ENCODE assay signal across 19 cellular contexts in the genomic region with DNA sequence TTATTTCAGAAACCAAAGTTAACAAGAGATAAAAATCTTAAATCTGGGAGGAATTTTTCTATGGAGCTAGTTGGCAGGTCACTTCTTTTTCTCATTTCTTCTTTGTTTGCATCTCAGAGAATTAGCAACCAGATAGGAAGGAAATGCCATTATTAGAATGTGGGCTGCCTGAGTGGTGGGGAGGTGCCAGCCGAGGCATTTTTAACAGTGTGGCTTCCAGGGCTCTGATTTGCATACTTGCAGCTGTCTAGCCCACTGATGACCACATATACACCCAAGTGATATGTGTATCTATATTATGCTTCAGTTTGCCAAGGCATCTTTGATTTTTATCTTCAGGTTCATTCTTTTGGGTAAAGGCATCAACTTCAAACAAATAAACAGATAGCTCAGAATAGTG.
DNase-seq lines count a peak whose midpoint lies in the region; ATAC-seq and TF ChIP-seq lines count a peak whose summit lies in the region.
"Had no signal": no experiment of that assay in that cellular context is flagged by ENCODE, and none has a peak within 500 bp of the region (broad histone marks: within the 10 kb centered on the region; RNA-seq: fewer than 3 reads in every experiment).

No MANE protein-coding gene starts in this region.

- in situ Hi-C loops in brain microvascular endothelial cell (cut with HindIII; ENCODE audit: low pct_ligation_motif_present, low sequenced_read_pairs), result no loop called here

- intact Hi-C loops in OCI-LY7 (cut with micrococcal nuclease; ENCODE audit: unreplicated experiment), result no loop called here
- intact Hi-C loops in left lung (cut with DNase I), result no loop called here

- BruUV-seq in OCI-LY7 (replicated peaks; lab: Mats Ljungman, UMichigan), result no TSS peak

- CTCF ChIA-PET in OCI-LY7 (lab: Charles Lee; ENCODE audit: unreplicated experiment), result no interaction called here

- H3K4me1 Mint-ChIP-seq in stimulated activated memory B cell treated with anti-CD40 and anti-IgM and Interleukin-4, amounts not matched to agents 10 μg/mL and 1 μg/mL and 100 μg/mL, for 72 hours, result peaks cover 17% of the 10 kb centered on the region
- H3K4me1 Mint-ChIP-seq: endodermal cell had no signal

- DNase-seq in OCI-LY7 (ENCODE audit: low spot score), result peak; percentile 8
- no peak for DNase-seq in foreskin melanocyte
- no peak for DNase-seq in brain microvascular endothelial cell
- DNase-seq in left lung, result no peak
- DNase-seq: activated CD4-positive, alpha-beta T cell treated with anti-CD3 and anti-CD28 coated beads, Interleukin-2, amount 10 ng/mL, durations not matched to agents 7 days and 5 days; activated T-cell treated with anti-CD3 and anti-CD28 coated beads, Interleukin-2, amount 50 U/mL, for 1 hour; DMS79; endodermal cell; GOT3; left ventricle myocardium inferior; Right ventricle myocardium superior; substantia nigra; T-helper 9 cell had no signal

- H3K9me3 Mint-ChIP-seq in stimulated activated memory B cell treated with anti-CD40 and anti-IgM and Interleukin-4, amounts not matched to agents 10 μg/mL and 1 μg/mL and 100 μg/mL, for 72 hours, result no peaks in the 10 kb centered on the region
- H3K9me3 Mint-ChIP-seq: activated CD4-positive, alpha-beta T cell treated with anti-CD3 and anti-CD28 coated beads, Interleukin-2, amount 10 ng/mL, durations not matched to agents 7 days and 5 days; endodermal cell; nephron had no signal

- no peaks in the 10 kb centered on the region for H4K20me1 ChIP-seq in OCI-LY7 (ENCODE audit: insufficient read depth, low read length)

- H3K9me3 ChIP-seq in OCI-LY7 (ENCODE audit: low read length), result no peaks in the 10 kb centered on the region
- H3K9me3 ChIP-seq in left lung, result peaks cover 0 to 8% of the 10 kb centered on the region in 2 donors
- H3K9me3 ChIP-seq: left ventricle myocardium inferior had no signal

- ATAC-seq in GM19035 (IDR thresholded peaks at IDR 0.05; ENCODE audit: unreplicated experiment), result peak; percentile 68
- peak; percentile 86 for ATAC-seq in HG02763 (IDR thresholded peaks at IDR 0.05; ENCODE audit: unreplicated experiment)
- peak; percentile 78 for ATAC-seq in stimulated activated memory B cell treated with anti-CD40 and anti-IgM and Interleukin-4, amounts not matched to agents 10 μg/mL and 1 μg/mL and 100 μg/mL, for 72 hours
- no peak for ATAC-seq in HG03432 (IDR thresholded peaks at IDR 0.05; ENCODE audit: unreplicated experiment)
- no peak for ATAC-seq in left lung

- no peak overlapping the region for H2AFZ ChIP-seq in OCI-LY7 (ENCODE audit: low read length)

- H3K36me3 Mint-ChIP-seq in stimulated activated memory B cell treated with anti-CD40 and anti-IgM and Interleukin-4, amounts not matched to agents 10 μg/mL and 1 μg/mL and 100 μg/mL, for 72 hours, result no peaks in the 10 kb centered on the region
- H3K36me3 Mint-ChIP-seq: CD14-positive monocyte had no signal

- no peaks in the 10 kb centered on the region for H3K9me2 ChIP-seq in OCI-LY7 (ENCODE audit: insufficient read depth, low read length)

- H3K4me3 ChIP-seq in OCI-LY7 (ENCODE audit: low read depth, low read length, poor library complexity, severe bottlenecking), result peak overlapping the region; percentile 23
- H3K4me3 ChIP-seq in brain microvascular endothelial cell (ENCODE audit: low read depth, low read length), result no peak overlapping the region
- H3K4me3 ChIP-seq in left lung, result no peak overlapping the region
- H3K4me3 ChIP-seq: left ventricle myocardium inferior had no signal

- no peak for TF ChIP-seq CTCF in OCI-LY7 (conservative IDR thresholded peaks at IDR 0.05; ENCODE audit: low read length)
- no peak for TF ChIP-seq CTCF in brain microvascular endothelial cell (IDR thresholded peaks at IDR 0.05; ENCODE audit: low read depth, low read length, missing control alignments)
- no peak for TF ChIP-seq CTCF in left lung (IDR thresholded peaks at IDR 0.05)

- H3K27ac ChIP-seq in OCI-LY7 (ENCODE audit: low read depth, low read length, poor library complexity, severe bottlenecking) (no peak overlapping the region), brain microvascular endothelial cell (no peak overlapping the region), left lung (no peak overlapping the region)
- H3K27ac ChIP-seq: left ventricle myocardium inferior had no signal

- no peak overlapping the region for H3K27ac Mint-ChIP-seq in stimulated activated memory B cell treated with anti-CD40 and anti-IgM and Interleukin-4, amounts not matched to agents 10 μg/mL and 1 μg/mL and 100 μg/mL, for 72 hours
- H3K27ac Mint-ChIP-seq: activated CD4-positive, alpha-beta T cell treated with anti-CD3 and anti-CD28 coated beads, Interleukin-2, amount 10 ng/mL, durations not matched to agents 7 days and 5 days; CD14-positive monocyte; endodermal cell had no signal

- no peak overlapping the region for H3K4me3 Mint-ChIP-seq in stimulated activated memory B cell treated with anti-CD40 and anti-IgM and Interleukin-4, amounts not matched to agents 10 μg/mL and 1 μg/mL and 100 μg/mL, for 72 hours
- H3K4me3 Mint-ChIP-seq: activated CD4-positive, alpha-beta T cell treated with anti-CD3 and anti-CD28 coated beads, Interleukin-2, amount 10 ng/mL, durations not matched to agents 7 days and 5 days; CD14-positive monocyte; endodermal cell; nephron had no signal

- H3K36me3 ChIP-seq in OCI-LY7 (ENCODE audit: insufficient read depth, low read length) (no peaks in the 10 kb centered on the region), brain microvascular endothelial cell (replicated peaks) (no peaks in the 10 kb centered on the region), left lung (no peaks in the 10 kb centered on the region)
- H3K36me3 ChIP-seq: left ventricle myocardium inferior had no signal

- H3K4me1 ChIP-seq in OCI-LY7 (ENCODE audit: insufficient read depth, low read length, poor library complexity, severe bottlenecking), result peaks cover 22% of the 10 kb centered on the region
- H3K4me1 ChIP-seq in left lung, result no peaks in the 10 kb centered on the region

- no peaks in the 10 kb centered on the region for H3K79me2 ChIP-seq in OCI-LY7 (ENCODE audit: insufficient read depth, low read depth, low read length)

- POLR2A ChIA-PET in OCI-LY7 (lab: Charles Lee), result interaction anchor here (0.7 to 1.3 kb wide), 6 partner anchors 13 to 200 kb away, joined by 3 to 4 read pairs (median 3); no protein-coding TSS in a partner anchor

- peaks cover 36% of the 10 kb centered on the region for H3K27me3 Mint-ChIP-seq in stimulated activated memory B cell treated with anti-CD40 and anti-IgM and Interleukin-4, amounts not matched to agents 10 μg/mL and 1 μg/mL and 100 μg/mL, for 72 hours
- H3K27me3 Mint-ChIP-seq: activated CD4-positive, alpha-beta T cell treated with anti-CD3 and anti-CD28 coated beads, Interleukin-2, amount 10 ng/mL, durations not matched to agents 7 days and 5 days had no signal

- H3K27me3 ChIP-seq in brain microvascular endothelial cell (replicated peaks) (no peaks in the 10 kb centered on the region), left lung (no peaks in the 10 kb centered on the region)

- peak overlapping the region; percentile 49 for H3K4me2 ChIP-seq in OCI-LY7 (ENCODE audit: low read length)

Comparison
In these comparisons a context has a peak if more than half of its experiments do, and no peak if none do; other contexts are left out.
1. ATAC-seq: peak in GM19035 (single experiment), HG02763 (single experiment) and stimulated activated memory B cell treated with anti-CD40 and anti-IgM and Interleukin-4, amounts not matched to agents 10 μg/mL and 1 μg/mL and 100 μg/mL, for 72 hours (single experiment); none in HG03432 (single experiment) and left lung (single experiment).